ENCODE assay signal across 18 cellular contexts in the genomic region with DNA sequence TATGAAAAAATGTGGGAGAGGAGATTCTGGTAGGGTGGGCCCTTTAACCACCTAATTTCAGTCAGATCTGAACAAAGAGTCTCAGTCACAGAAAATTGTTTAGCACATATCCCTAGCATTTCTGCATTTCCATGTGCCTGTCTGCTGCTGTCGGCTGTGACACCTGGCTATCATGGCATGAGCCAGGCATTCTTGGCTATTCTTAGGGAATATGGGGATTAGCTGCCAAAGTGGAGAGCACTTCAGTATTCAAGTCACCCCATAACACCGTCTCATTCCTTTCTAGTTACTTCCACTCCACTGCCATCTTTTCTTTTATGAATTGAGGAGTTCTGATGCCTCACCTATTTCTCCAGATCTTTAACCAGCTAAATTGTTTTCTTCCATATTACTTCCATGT.
A peak's percentile ranks its signal among the peaks of the same experiment; 100 is the strongest.
DNase-seq lines count a peak whose midpoint lies in the region; ATAC-seq and TF ChIP-seq lines count a peak whose summit lies in the region.
"Had no signal": no experiment of that assay in that cellular context is flagged by ENCODE, and none has a peak within 500 bp of the region (broad histone marks: within the 10 kb centered on the region; RNA-seq: fewer than 3 reads in every experiment).

No MANE protein-coding gene starts in this region.

- H3K4me3 Mint-ChIP-seq in nephron (no peak overlapping the region), immature natural killer cell (no peak overlapping the region)
- H3K4me3 Mint-ChIP-seq: CD4-positive, alpha-beta T cell had no signal

- H3K27ac Mint-ChIP-seq in nephron (peak overlapping the region; percentile 21 to 87 (median 36)), immature natural killer cell (no peak overlapping the region)
- H3K27ac Mint-ChIP-seq: CD4-positive, alpha-beta T cell had no signal

- H3K4me3 ChIP-seq in right atrium auricular region = no peak overlapping the region
- H3K4me3 ChIP-seq: A549, HAP-1 had no signal

- H3K9me3 Mint-ChIP-seq in nephron = peaks cover 18% of the 10 kb centered on the region
- H3K9me3 Mint-ChIP-seq in immature natural killer cell = peaks cover 0 to 10% (median 3%) of the 10 kb centered on the region in 6 donors

- no peak for TF ChIP-seq CTCF in right atrium auricular region (IDR thresholded peaks at IDR 0.05)
- TF ChIP-seq CTCF in nephron (IDR thresholded peaks at IDR 0.05; ENCODE audit: unreplicated experiment in 3 of 3) = no peak

- H3K27ac ChIP-seq in right atrium auricular region (peak overlapping the region in 1 of 2 donors; percentile 6), substantia nigra (ENCODE audit: low read depth, low read length, poor library complexity, severe bottlenecking) (no peak overlapping the region)
- H3K27ac ChIP-seq: 22Rv1, A549, C4-2B had no signal

- no peaks in the 10 kb centered on the region for H3K27me3 ChIP-seq in right atrium auricular region

- H3K4me1 Mint-ChIP-seq in nephron (peaks cover 21% of the 10 kb centered on the region), immature natural killer cell (peaks cover 16 to 25% of the 10 kb centered on the region in 2 donors)

- no peaks in the 10 kb centered on the region for H3K27me3 Mint-ChIP-seq in nephron (ENCODE audit: low read depth)
- peaks cover 0 to 10% (median 3%) of the 10 kb centered on the region in 3 donors for H3K27me3 Mint-ChIP-seq in immature natural killer cell (ENCODE audit: low read depth in 3 of 3)

- H3K36me3 Mint-ChIP-seq in nephron (ENCODE audit: low read depth) (peaks cover 90% of the 10 kb centered on the region), immature natural killer cell (peaks cover 0 to 3% (median 0%) of the 10 kb centered on the region in 3 donors)

- intact Hi-C loops in Right ventricle myocardium superior (cut with DNase I) = no loop called here

- DNase-seq in Right ventricle myocardium superior = no peak
- no peak for DNase-seq in right atrium auricular region (ENCODE audit: low spot score)
- peak; percentile 11 for DNase-seq in COLO829 (ENCODE audit: low spot score)
- DNase-seq in cerebellum (ENCODE audit: low spot score) = peak; percentile 1
- no peak for DNase-seq in immature natural killer cell
- DNase-seq in substantia nigra (lab: John Stamatoyannopoulos, UW) = no peak
- DNase-seq: AML-193; CD4-positive, alpha-beta T cell; DMS153; DMS79; GDM1 had no signal

- H3K4me1 ChIP-seq in right atrium auricular region = peaks cover 0 to 13% of the 10 kb centered on the region in 2 donors
- H3K4me1 ChIP-seq: A549, HAP-1 had no signal

- no peaks in the 10 kb centered on the region for H3K36me3 ChIP-seq in right atrium auricular region
- H3K36me3 ChIP-seq: HAP-1 had no signal

- H3K9me3 ChIP-seq in right atrium auricular region = peaks cover 0 to 8% of the 10 kb centered on the region in 2 donors
- H3K9me3 ChIP-seq: A549, HAP-1 had no signal

- ATAC-seq in Right ventricle myocardium superior (ENCODE audit: poor library complexity) = peak; percentile 43
- ATAC-seq in GM21737 (IDR thresholded peaks at IDR 0.05; ENCODE audit: unreplicated experiment) = no peak
- ATAC-seq: A549, HepG2 had no signal

Comparison
In these comparisons a context has a peak if more than half of its experiments do, and no peak if none do; other contexts are left out.
1. DNase-seq: peak in COLO829 (single experiment) and cerebellum (single experiment); none in Right ventricle myocardium superior (single experiment), right atrium auricular region (single experiment), immature natural killer cell (0 of 3) and substantia nigra (0 of 49).
2. H3K27ac Mint-ChIP-seq: peak in nephron (3 of 3); none in immature natural killer cell (0 of 6).